Comparison of ENCODE assay signal across 8 cellular contexts in genomic region chr17:57480438-57481196, GRCh38.
A peak's percentile ranks its signal among the peaks of the same experiment; 100 is the strongest.
DNase-seq lines count a peak whose midpoint lies in the region; ATAC-seq, FAIRE-seq and TF ChIP-seq lines count a peak whose summit lies in the region.

No MANE protein-coding gene starts in this region.

- H3F3A ChIP-seq in PC-3 (ENCODE audit: low read length, unreplicated experiment) = no peaks in the 10 kb centered on the region

- peak; percentile 32 for DNase-seq in GM03348 (ENCODE audit: low spot score)
- DNase-seq in PC-3 = peak; percentile 84
- DNase-seq in endothelial cell of umbilical vein (ENCODE audit: low read depth, low spot score) = peak; percentile 60
- DNase-seq in prostate gland (ENCODE audit: low spot score) = peak; percentile 19
- DNase-seq in BE2C = no peak
- DNase-seq in NCI-H1436 treated with DMSO at 0.1 percent for 48 hours (lab: John Stamatoyannopoulos, UW) = no peak
- no peak for DNase-seq in activated CD8-positive, alpha-beta memory T cell treated with anti-CD3 and anti-CD28 coated beads, Interleukin-2, amount 10 ng/mL, durations not matched to agents 7 days and 5 days

- intact Hi-C loops in PC-3 (cut with micrococcal nuclease) (no loop called here), endothelial cell of umbilical vein (cut with micrococcal nuclease) (no loop called here), prostate gland (cut with DNase I) (loop anchor here (5.0 kb wide), 1 partner anchor 238 kb away; no protein-coding TSS in a partner anchor)

- H4K20me1 ChIP-seq in PC-3 (ENCODE audit: low read length) (no peaks in the 10 kb centered on the region), endothelial cell of umbilical vein (replicated peaks; ENCODE audit: control insufficient read depth, extremely low read depth, insufficient read depth, low read length) (no peaks in the 10 kb centered on the region)

- dilution Hi-C loops in endothelial cell of umbilical vein (cut with MboI; ENCODE audit: extremely low pct_ligation_motif_present, low sequenced_read_pairs) = no loop called here

- peak; percentile 97 for ATAC-seq in PC-3
- ATAC-seq in HG02938 (IDR thresholded peaks at IDR 0.05; ENCODE audit: unreplicated experiment) = no peak
- ATAC-seq in activated CD8-positive, alpha-beta memory T cell treated with anti-CD3 and anti-CD28 coated beads, Interleukin-2, amount 10 ng/mL, durations not matched to agents 7 days and 5 days = no peak

- H3K4me2 ChIP-seq in PC-3 (ENCODE audit: low read length) (no peak overlapping the region), endothelial cell of umbilical vein (ENCODE audit: insufficient read depth, low read length) (no peak overlapping the region)

- H3K9me3 ChIP-seq in PC-3 (ENCODE audit: low read length) (no peaks in the 10 kb centered on the region), endothelial cell of umbilical vein (replicated peaks; ENCODE audit: control insufficient read depth, insufficient read depth, low read length) (no peaks in the 10 kb centered on the region), prostate gland (no peaks in the 10 kb centered on the region), BE2C (no peaks in the 10 kb centered on the region)

- BruUV-seq in PC-3 (replicated peaks; lab: Mats Ljungman, UMichigan) (no TSS peak), endothelial cell of umbilical vein (replicated peaks; lab: Mats Ljungman, UMichigan) (no TSS peak)

- H3K9ac ChIP-seq in PC-3 (ENCODE audit: low read length) (no peak overlapping the region), endothelial cell of umbilical vein (replicated peaks; ENCODE audit: extremely low read depth, insufficient read depth, low read length) (no peak overlapping the region)

- no peak overlapping the region for H3K27ac Mint-ChIP-seq in activated CD8-positive, alpha-beta memory T cell treated with anti-CD3 and anti-CD28 coated beads, Interleukin-2, amount 10 ng/mL, durations not matched to agents 7 days and 5 days

- peak; percentile 88 for FAIRE-seq in endothelial cell of umbilical vein (lab: Jason Lieb, UNC)

- no peak for TF ChIP-seq CTCF in PC-3 (conservative IDR thresholded peaks at IDR 0.05; ENCODE audit: low read depth, low read length)
- TF ChIP-seq CTCF in endothelial cell of umbilical vein (IDR thresholded peaks at IDR 0.05; ENCODE audit: extremely low read depth in 1 of 2, insufficient read depth in 1 of 2, low read depth in 1 of 2, low read length in 2 of 2) = no peak
- no peak for TF ChIP-seq CTCF in prostate gland (IDR thresholded peaks at IDR 0.05)
- TF ChIP-seq CTCF in BE2C (IDR thresholded peaks at IDR 0.05; ENCODE audit: low read depth, low read length) = no peak

- no peaks in the 10 kb centered on the region for H3K9me3 Mint-ChIP-seq in activated CD8-positive, alpha-beta memory T cell treated with anti-CD3 and anti-CD28 coated beads, Interleukin-2, amount 10 ng/mL, durations not matched to agents 7 days and 5 days (ENCODE audit: low read depth)

- POLR2A ChIA-PET in PC-3 (lab: Charles Lee; ENCODE audit: unreplicated experiment) (no interaction called here), endothelial cell of umbilical vein (lab: Charles Lee) (no interaction called here)

- H2AFZ ChIP-seq in PC-3 (ENCODE audit: low read length) = no peak overlapping the region
- H2AFZ ChIP-seq in endothelial cell of umbilical vein (ENCODE audit: low read depth, low read length) = no peak overlapping the region

- no peak overlapping the region for H3K4me3 Mint-ChIP-seq in activated CD8-positive, alpha-beta memory T cell treated with anti-CD3 and anti-CD28 coated beads, Interleukin-2, amount 10 ng/mL, durations not matched to agents 7 days and 5 days

- H3K36me3 Mint-ChIP-seq in activated CD8-positive, alpha-beta memory T cell treated with anti-CD3 and anti-CD28 coated beads, Interleukin-2, amount 10 ng/mL, durations not matched to agents 7 days and 5 days = peaks cover 5% of the 10 kb centered on the region

- H3K36me3 ChIP-seq in PC-3 (ENCODE audit: low read depth, low read length) (no peaks in the 10 kb centered on the region), endothelial cell of umbilical vein (ENCODE audit: control insufficient read depth in 2 of 2, extremely low read depth in 1 of 2, insufficient read depth in 2 of 2, low read length in 2 of 2) (no peaks in the 10 kb centered on the region), prostate gland (no peaks in the 10 kb centered on the region), BE2C (no peaks in the 10 kb centered on the region; the same call in 1 of the 2 replicates)

- H3K27ac ChIP-seq in PC-3 (ENCODE audit: low read length) = peak overlapping the region; percentile 47
- H3K27ac ChIP-seq in endothelial cell of umbilical vein (ENCODE audit: insufficient read depth, low read depth, low read length) = no peak overlapping the region
- no peak overlapping the region for H3K27ac ChIP-seq in prostate gland

- no peaks in the 10 kb centered on the region for H3K9me2 ChIP-seq in PC-3 (replicated peaks; ENCODE audit: low read length)

- no peak overlapping the region for H3K4me3 ChIP-seq in PC-3 (ENCODE audit: low read length)
- H3K4me3 ChIP-seq in endothelial cell of umbilical vein (replicated peaks in 1 of 3; ENCODE audit: insufficient read depth in 1 of 3, low read depth in 1 of 3, low read length in 3 of 3) = no peak overlapping the region
- H3K4me3 ChIP-seq in prostate gland = no peak overlapping the region
- H3K4me3 ChIP-seq in BE2C (ENCODE audit: low read depth, low read length) = no peak overlapping the region

- no peaks in the 10 kb centered on the region for H3K9me1 ChIP-seq in endothelial cell of umbilical vein (replicated peaks; ENCODE audit: control insufficient read depth, extremely low read depth, insufficient read depth, low read length)

- WGBS in prostate gland = 27% methylated on average over 4 of the region's 4 CpGs

- H3K4me1 ChIP-seq in PC-3 (ENCODE audit: insufficient read depth, low read length) (peaks cover 16% of the 10 kb centered on the region), endothelial cell of umbilical vein (ENCODE audit: control insufficient read depth, extremely low read depth, insufficient read depth, low read length) (peaks cover 11% of the 10 kb centered on the region), prostate gland (replicated peaks) (peaks cover 3% of the 10 kb centered on the region), BE2C (peaks cover 69% of the 10 kb centered on the region)

- CTCF ChIA-PET in PC-3 (lab: Charles Lee) = interaction anchor here (0.6 kb wide), 1 partner anchor 205 kb away, joined by 3 read pairs; no protein-coding TSS in a partner anchor
- CTCF ChIA-PET in endothelial cell of umbilical vein (lab: Charles Lee) = interaction anchor here (0.6 kb wide), 1 partner anchor 35 kb away, joined by 3 read pairs; no protein-coding TSS in a partner anchor
- CTCF ChIA-PET in activated CD8-positive, alpha-beta memory T cell treated with anti-CD3 and anti-CD28 coated beads, Interleukin-2, amount 10 ng/mL, durations not matched to agents 7 days and 5 days (lab: Charles Lee) = interaction anchor here (0.7 to 1.6 kb wide), 2 partner anchors 237 to 238 kb away, joined by 3 to 5 read pairs; no protein-coding TSS in a partner anchor

- no peaks in the 10 kb centered on the region for H3K79me2 ChIP-seq in PC-3 (ENCODE audit: low read length)
- H3K79me2 ChIP-seq in endothelial cell of umbilical vein (ENCODE audit: control insufficient read depth, insufficient read depth, low read length) = no peaks in the 10 kb centered on the region

- no peaks in the 10 kb centered on the region for H3K27me3 Mint-ChIP-seq in activated CD8-positive, alpha-beta memory T cell treated with anti-CD3 and anti-CD28 coated beads, Interleukin-2, amount 10 ng/mL, durations not matched to agents 7 days and 5 days

- H3K27me3 ChIP-seq in PC-3 (ENCODE audit: low read length) (no peaks in the 10 kb centered on the region), endothelial cell of umbilical vein (ENCODE audit: control insufficient read depth in 2 of 2, insufficient read depth in 2 of 2, low read length in 2 of 2) (no peaks in the 10 kb centered on the region), prostate gland (replicated peaks; ENCODE audit: insufficient read depth) (no peaks in the 10 kb centered on the region), BE2C (no peaks in the 10 kb centered on the region)

- TF ChIP-seq POLR2A in endothelial cell of umbilical vein (IDR thresholded peaks at IDR 0.05; ENCODE audit: low read depth, low read length) = no peak
- no peak for TF ChIP-seq POLR2A in prostate gland (IDR thresholded peaks at IDR 0.05)

- peaks cover 37% of the 10 kb centered on the region for H3K4me1 Mint-ChIP-seq in activated CD8-positive, alpha-beta memory T cell treated with anti-CD3 and anti-CD28 coated beads, Interleukin-2, amount 10 ng/mL, durations not matched to agents 7 days and 5 days

TF ChIP-seq in endothelial cell of umbilical vein, 7 proteins besides CTCF, POLR2A, EP300 and RAD21:
- TF ChIP-seq POLR2AphosphoS5 (IDR thresholded peaks at IDR 0.05; ENCODE audit: insufficient read depth, low read depth, low read length) (peak; percentile 50), EZH2 (IDR thresholded peaks at IDR 0.05; ENCODE audit: borderline replicate concordance, low read depth, low read length, severe bottlenecking) (no peak), JUN (IDR thresholded peaks at IDR 0.05; ENCODE audit: borderline replicate concordance, insufficient read depth, insufficient read length, low read depth) (peak; percentile 74), FOS (IDR thresholded peaks at IDR 0.05; ENCODE audit: borderline replicate concordance, insufficient read depth, low read length) (peak; percentile 67), MAX (IDR thresholded peaks at IDR 0.05; ENCODE audit: insufficient read depth, insufficient read length) (no peak), GATA2 (IDR thresholded peaks at IDR 0.05; ENCODE audit: insufficient read depth, insufficient read length, low read depth, low read length) (peak; percentile 99), MYC (IDR thresholded peaks at IDR 0.05; ENCODE audit: low read depth, low read length) (no peak)
TF ChIP-seq in endothelial cell of umbilical vein: peak in this region for 4.

Comparison
In these comparisons a context has a peak if more than half of its experiments do, and no peak if none do; other contexts are left out.
1. DNase-seq: peak in GM03348 (single experiment), PC-3 (single experiment), endothelial cell of umbilical vein (single experiment) and prostate gland (single experiment); none in BE2C (single experiment), NCI-H1436 treated with DMSO at 0.1 percent for 48 hours (single experiment) and activated CD8-positive, alpha-beta memory T cell treated with anti-CD3 and anti-CD28 coated beads, Interleukin-2, amount 10 ng/mL, durations not matched to agents 7 days and 5 days (single experiment).